1 cellular context compared by ENCODE assay signal in the genomic region with DNA sequence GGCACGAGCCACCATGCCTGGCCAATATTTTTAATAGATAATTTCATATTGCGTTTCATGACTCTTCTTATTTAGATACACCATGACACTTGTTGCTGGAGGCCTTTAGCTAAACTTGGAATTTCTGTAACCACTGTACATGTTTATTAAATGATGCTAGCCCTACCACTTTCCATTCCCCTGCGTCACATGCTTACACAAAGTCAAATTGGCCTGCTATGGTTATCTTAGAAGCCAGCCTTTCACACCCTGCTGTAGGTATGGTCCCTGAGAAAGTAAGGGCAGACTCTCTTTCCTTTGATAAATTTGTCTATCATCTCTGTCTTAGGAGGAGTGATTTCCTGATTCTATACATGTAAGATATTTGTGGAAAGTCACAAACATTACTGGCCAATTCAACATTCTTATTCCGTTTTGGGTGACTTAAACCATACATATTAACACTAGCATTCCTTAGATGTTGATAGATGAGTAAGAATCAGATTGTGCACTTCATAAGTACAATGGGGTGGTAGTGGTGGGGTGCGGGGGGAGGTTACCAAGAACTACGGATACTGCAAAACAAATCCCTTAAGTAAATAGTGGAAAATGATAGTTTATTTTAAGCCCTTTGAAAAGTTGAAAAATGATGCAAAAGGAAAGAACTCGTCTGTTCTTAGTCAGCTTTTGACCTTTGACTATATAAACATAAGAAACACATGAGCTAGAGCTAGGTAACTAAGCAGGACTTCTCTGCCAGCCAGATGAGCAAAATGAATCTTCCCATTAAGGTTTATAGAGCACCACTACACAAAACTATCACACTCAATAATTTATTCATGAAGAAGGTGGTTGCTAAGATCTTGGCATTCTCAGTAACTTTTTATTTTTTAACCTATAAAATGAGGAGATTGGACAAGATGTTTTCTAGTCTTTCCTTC.
TF ChIP-seq lines count a peak whose summit lies in the region.

No MANE protein-coding gene starts in this region.

TF ChIP-seq in HepG2, 621 proteins besides CTCF, POLR2A, EP300 and RAD21 (continued from another document and continues in another):
- TF ChIP-seq, protein P1, sequence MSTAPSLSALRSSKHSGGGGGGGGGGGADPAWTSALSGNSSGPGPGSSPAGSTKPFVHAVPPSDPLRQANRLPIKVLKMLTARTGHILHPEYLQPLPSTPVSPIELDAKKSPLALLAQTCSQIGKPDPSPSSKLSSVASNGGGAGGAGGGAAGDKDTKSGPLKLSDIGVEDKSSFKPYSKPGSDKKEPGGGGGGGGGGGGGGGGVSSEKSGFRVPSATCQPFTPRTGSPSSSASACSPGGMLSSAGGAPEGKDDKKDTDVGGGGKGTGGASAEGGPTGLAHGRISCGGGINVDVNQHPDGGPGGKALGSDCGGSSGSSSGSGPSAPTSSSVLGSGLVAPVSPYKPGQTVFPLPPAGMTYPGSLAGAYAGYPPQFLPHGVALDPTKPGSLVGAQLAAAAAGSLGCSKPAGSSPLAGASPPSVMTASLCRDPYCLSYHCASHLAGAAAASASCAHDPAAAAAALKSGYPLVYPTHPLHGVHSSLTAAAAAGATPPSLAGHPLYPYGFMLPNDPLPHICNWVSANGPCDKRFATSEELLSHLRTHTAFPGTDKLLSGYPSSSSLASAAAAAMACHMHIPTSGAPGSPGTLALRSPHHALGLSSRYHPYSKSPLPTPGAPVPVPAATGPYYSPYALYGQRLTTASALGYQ (CRISPR knock-in tag; IDR thresholded peaks at IDR 0.05): peak; percentile 68; the same call in 1 of the 2 replicates
- TF ChIP-seq RARA (CRISPR knock-in tag; IDR thresholded peaks at IDR 0.05) (peak; percentile 93), NR3C1 (CRISPR knock-in tag; IDR thresholded peaks at IDR 0.05) (no peak), RFX3 (CRISPR knock-in tag; IDR thresholded peaks at IDR 0.05) (peak; percentile 30; the same call in 1 of the 2 replicates), TSC22D2 (CRISPR knock-in tag; IDR thresholded peaks at IDR 0.05; ENCODE audit: borderline replicate concordance) (no peak), TBX2 (CRISPR knock-in tag; IDR thresholded peaks at IDR 0.05; ENCODE audit: borderline replicate concordance) (no peak), KAT8 (CRISPR knock-in tag; IDR thresholded peaks at IDR 0.05) (0 out of 2 replicates have a peak, but pooled peaks have one; percentile 28), NR2F6 (IDR thresholded peaks at IDR 0.05) (peak; percentile 79), NR2F6 (CRISPR knock-in tag; IDR thresholded peaks at IDR 0.05) (peak; percentile 87), RXRB (CRISPR knock-in tag; IDR thresholded peaks at IDR 0.05; ENCODE audit: borderline replicate concordance) (peak; percentile 77), NCOA2 (CRISPR knock-in tag; IDR thresholded peaks at IDR 0.05) (peak; percentile 87), DPF2 (CRISPR knock-in tag; IDR thresholded peaks at IDR 0.05; ENCODE audit: borderline replicate concordance, low read depth) (0 out of 2 replicates have a peak, but pooled peaks have one; percentile 12), ETV6 (CRISPR knock-in tag; conservative IDR thresholded peaks at IDR 0.05) (no peak), KDM5A (IDR thresholded peaks at IDR 0.05; ENCODE audit: borderline replicate concordance, low read length) (no peak), RXRA (CRISPR knock-in tag; IDR thresholded peaks at IDR 0.05) (no peak), HOXA3 (CRISPR knock-in tag; IDR thresholded peaks at IDR 0.05) (peak; percentile 9; the same call in 1 of the 2 replicates), YY1 (IDR thresholded peaks at IDR 0.05; ENCODE audit: insufficient read depth, insufficient replicate concordance, low read depth, low read length) (no peak), MXD4 (CRISPR knock-in tag; IDR thresholded peaks at IDR 0.05) (0 out of 2 replicates have a peak, but pooled peaks have one; percentile 38), TCF7 (IDR thresholded peaks at IDR 0.05; ENCODE audit: low read depth) (peak; percentile 86), ZNF790 (CRISPR knock-in tag; IDR thresholded peaks at IDR 0.05; ENCODE audit: borderline replicate concordance) (no peak), TBL1XR1 (IDR thresholded peaks at IDR 0.05; ENCODE audit: borderline replicate concordance, low read length, partially characterized antibody) (peak; percentile 44), CREM (IDR thresholded peaks at IDR 0.05) (peak; percentile 56), CREM (CRISPR knock-in tag; IDR thresholded peaks at IDR 0.05) (no peak), THAP11 (CRISPR knock-in tag; IDR thresholded peaks at IDR 0.05) (peak; percentile 18), HNF4G (IDR thresholded peaks at IDR 0.05; ENCODE audit: borderline replicate concordance, low read depth, low read length) (no peak), HNF4G (CRISPR knock-in tag; IDR thresholded peaks at IDR 0.05; ENCODE audit: borderline replicate concordance, low read depth) (no peak), JUN (CRISPR knock-in tag; IDR thresholded peaks at IDR 0.05) (0 out of 2 replicates have a peak, but pooled peaks have one; percentile 34)
- TF ChIP-seq, protein P2, sequence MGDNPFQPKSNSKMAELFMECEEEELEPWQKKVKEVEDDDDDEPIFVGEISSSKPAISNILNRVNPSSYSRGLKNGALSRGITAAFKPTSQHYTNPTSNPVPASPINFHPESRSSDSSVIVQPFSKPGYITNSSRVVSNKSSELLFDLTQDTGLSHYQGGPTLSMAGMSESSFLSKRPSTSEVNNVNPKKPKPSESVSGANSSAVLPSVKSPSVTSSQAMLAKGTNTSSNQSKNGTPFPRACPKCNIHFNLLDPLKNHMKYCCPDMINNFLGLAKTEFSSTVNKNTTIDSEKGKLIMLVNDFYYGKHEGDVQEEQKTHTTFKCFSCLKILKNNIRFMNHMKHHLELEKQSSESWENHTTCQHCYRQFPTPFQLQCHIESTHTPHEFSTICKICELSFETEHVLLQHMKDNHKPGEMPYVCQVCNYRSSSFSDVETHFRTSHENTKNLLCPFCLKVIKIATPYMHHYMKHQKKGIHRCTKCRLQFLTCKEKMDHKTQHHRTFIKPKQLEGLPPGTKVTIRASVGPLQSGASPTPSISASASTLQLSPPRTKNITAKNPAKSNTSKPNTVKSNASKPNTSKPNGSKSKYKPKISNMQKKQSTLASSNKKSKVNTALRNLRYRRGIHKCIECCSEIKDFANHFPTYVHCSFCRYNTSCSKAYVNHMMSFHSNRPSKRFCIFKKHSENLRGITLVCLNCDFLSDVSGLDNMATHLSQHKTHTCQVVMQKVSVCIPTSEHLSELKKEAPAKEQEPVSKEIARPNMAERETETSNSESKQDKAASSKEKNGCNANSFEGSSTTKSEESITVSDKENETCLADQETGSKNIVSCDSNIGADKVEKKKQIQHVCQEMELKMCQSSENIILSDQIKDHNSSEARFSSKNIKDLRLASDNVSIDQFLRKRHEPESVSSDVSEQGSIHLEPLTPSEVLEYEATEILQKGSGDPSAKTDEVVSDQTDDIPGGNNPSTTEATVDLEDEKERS (CRISPR knock-in tag; IDR thresholded peaks at IDR 0.05): peak; percentile 51; the same call in 1 of the 2 replicates
- TF ChIP-seq, protein P3, sequence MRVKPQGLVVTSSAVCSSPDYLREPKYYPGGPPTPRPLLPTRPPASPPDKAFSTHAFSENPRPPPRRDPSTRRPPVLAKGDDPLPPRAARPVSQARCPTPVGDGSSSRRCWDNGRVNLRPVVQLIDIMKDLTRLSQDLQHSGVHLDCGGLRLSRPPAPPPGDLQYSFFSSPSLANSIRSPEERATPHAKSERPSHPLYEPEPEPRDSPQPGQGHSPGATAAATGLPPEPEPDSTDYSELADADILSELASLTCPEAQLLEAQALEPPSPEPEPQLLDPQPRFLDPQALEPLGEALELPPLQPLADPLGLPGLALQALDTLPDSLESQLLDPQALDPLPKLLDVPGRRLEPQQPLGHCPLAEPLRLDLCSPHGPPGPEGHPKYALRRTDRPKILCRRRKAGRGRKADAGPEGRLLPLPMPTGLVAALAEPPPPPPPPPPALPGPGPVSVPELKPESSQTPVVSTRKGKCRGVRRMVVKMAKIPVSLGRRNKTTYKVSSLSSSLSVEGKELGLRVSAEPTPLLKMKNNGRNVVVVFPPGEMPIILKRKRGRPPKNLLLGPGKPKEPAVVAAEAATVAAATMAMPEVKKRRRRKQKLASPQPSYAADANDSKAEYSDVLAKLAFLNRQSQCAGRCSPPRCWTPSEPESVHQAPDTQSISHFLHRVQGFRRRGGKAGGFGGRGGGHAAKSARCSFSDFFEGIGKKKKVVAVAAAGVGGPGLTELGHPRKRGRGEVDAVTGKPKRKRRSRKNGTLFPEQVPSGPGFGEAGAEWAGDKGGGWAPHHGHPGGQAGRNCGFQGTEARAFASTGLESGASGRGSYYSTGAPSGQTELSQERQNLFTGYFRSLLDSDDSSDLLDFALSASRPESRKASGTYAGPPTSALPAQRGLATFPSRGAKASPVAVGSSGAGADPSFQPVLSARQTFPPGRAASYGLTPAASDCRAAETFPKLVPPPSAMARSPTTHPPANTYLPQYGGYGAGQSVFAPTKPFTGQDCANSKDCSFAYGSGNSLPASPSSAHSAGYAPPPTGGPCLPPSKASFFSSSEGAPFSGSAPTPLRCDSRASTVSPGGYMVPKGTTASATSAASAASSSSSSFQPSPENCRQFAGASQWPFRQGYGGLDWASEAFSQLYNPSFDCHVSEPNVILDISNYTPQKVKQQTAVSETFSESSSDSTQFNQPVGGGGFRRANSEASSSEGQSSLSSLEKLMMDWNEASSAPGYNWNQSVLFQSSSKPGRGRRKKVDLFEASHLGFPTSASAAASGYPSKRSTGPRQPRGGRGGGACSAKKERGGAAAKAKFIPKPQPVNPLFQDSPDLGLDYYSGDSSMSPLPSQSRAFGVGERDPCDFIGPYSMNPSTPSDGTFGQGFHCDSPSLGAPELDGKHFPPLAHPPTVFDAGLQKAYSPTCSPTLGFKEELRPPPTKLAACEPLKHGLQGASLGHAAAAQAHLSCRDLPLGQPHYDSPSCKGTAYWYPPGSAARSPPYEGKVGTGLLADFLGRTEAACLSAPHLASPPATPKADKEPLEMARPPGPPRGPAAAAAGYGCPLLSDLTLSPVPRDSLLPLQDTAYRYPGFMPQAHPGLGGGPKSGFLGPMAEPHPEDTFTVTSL (CRISPR knock-in tag; IDR thresholded peaks at IDR 0.05; ENCODE audit: borderline replicate concordance): peak; percentile 52; the same call in 1 of the 2 replicates
- TF ChIP-seq, protein P4, sequence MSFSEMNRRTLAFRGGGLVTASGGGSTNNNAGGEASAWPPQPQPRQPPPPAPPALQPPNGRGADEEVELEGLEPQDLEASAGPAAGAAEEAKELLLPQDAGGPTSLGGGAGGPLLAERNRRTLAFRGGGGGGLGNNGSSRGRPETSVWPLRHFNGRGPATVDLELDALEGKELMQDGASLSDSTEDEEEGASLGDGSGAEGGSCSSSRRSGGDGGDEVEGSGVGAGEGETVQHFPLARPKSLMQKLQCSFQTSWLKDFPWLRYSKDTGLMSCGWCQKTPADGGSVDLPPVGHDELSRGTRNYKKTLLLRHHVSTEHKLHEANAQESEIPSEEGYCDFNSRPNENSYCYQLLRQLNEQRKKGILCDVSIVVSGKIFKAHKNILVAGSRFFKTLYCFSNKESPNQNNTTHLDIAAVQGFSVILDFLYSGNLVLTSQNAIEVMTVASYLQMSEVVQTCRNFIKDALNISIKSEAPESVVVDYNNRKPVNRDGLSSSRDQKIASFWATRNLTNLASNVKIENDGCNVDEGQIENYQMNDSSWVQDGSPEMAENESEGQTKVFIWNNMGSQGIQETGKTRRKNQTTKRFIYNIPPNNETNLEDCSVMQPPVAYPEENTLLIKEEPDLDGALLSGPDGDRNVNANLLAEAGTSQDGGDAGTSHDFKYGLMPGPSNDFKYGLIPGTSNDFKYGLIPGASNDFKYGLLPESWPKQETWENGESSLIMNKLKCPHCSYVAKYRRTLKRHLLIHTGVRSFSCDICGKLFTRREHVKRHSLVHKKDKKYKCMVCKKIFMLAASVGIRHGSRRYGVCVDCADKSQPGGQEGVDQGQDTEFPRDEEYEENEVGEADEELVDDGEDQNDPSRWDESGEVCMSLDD (CRISPR knock-in tag; IDR thresholded peaks at IDR 0.05; ENCODE audit: borderline replicate concordance): peak; percentile 61; the same call in 1 of the 2 replicates
- TF ChIP-seq, protein P5, sequence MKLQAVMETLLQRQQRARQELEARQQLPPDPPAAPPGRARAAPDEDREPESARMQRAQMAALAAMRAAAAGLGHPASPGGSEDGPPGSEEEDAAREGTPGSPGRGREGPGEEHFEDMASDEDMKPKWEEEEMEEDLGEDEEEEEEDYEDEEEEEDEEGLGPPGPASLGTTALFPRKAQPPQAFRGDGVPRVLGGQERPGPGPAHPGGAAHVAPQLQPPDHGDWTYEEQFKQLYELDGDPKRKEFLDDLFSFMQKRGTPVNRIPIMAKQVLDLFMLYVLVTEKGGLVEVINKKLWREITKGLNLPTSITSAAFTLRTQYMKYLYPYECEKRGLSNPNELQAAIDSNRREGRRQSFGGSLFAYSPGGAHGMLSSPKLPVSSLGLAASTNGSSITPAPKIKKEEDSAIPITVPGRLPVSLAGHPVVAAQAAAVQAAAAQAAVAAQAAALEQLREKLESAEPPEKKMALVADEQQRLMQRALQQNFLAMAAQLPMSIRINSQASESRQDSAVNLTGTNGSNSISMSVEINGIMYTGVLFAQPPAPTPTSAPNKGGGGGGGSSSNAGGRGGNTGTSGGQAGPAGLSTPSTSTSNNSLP (IDR thresholded peaks at IDR 0.05; ENCODE audit: low read depth, low read length): peak; percentile 80
- TF ChIP-seq, protein P6, sequence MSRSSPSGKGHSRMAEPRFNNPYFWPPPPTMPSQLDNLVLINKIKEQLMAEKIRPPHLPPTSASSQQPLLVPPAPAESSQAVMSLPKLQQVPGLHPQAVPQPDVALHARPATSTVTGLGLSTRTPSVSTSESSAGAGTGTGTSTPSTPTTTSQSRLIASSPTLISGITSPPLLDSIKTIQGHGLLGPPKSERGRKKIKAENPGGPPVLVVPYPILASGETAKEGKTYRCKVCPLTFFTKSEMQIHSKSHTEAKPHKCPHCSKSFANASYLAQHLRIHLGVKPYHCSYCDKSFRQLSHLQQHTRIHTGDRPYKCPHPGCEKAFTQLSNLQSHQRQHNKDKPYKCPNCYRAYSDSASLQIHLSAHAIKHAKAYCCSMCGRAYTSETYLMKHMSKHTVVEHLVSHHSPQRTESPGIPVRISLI (CRISPR knock-in tag; IDR thresholded peaks at IDR 0.05; ENCODE audit: borderline replicate concordance): 0 out of 2 replicates have a peak, but pooled peaks have one; percentile 24
- TF ChIP-seq, protein P7, sequence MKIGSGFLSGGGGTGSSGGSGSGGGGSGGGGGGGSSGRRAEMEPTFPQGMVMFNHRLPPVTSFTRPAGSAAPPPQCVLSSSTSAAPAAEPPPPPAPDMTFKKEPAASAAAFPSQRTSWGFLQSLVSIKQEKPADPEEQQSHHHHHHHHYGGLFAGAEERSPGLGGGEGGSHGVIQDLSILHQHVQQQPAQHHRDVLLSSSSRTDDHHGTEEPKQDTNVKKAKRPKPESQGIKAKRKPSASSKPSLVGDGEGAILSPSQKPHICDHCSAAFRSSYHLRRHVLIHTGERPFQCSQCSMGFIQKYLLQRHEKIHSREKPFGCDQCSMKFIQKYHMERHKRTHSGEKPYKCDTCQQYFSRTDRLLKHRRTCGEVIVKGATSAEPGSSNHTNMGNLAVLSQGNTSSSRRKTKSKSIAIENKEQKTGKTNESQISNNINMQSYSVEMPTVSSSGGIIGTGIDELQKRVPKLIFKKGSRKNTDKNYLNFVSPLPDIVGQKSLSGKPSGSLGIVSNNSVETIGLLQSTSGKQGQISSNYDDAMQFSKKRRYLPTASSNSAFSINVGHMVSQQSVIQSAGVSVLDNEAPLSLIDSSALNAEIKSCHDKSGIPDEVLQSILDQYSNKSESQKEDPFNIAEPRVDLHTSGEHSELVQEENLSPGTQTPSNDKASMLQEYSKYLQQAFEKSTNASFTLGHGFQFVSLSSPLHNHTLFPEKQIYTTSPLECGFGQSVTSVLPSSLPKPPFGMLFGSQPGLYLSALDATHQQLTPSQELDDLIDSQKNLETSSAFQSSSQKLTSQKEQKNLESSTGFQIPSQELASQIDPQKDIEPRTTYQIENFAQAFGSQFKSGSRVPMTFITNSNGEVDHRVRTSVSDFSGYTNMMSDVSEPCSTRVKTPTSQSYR (CRISPR knock-in tag; IDR thresholded peaks at IDR 0.05; ENCODE audit: borderline replicate concordance): peak; percentile 67; the same call in 1 of the 2 replicates
